ENCODE assay signal across 14 cellular contexts in genomic region chr16:46844771-46845170, GRCh38.
"Had no signal": no experiment of that assay in that cellular context is flagged by ENCODE, and none has a peak within 500 bp of the region (broad histone marks: within the 10 kb centered on the region; RNA-seq: fewer than 3 reads in every experiment).

No MANE protein-coding gene starts in this region.

- H3K27ac ChIP-seq: neutrophil, parathyroid adenoma had no signal

- H3K36me3 Mint-ChIP-seq: activated naive CD8-positive, alpha-beta T cell treated with anti-CD3 and anti-CD28 coated beads, Interleukin-2, amount 10 ng/mL, durations not matched to agents 7 days and 5 days; natural killer cell had no signal

- DNase-seq: activated CD4-positive, alpha-beta T cell treated with anti-CD3 and anti-CD28 coated beads, Interleukin-2, amount 10 ng/mL, durations not matched to agents 24 days and 14 days; activated CD8-positive, alpha-beta T cell treated with anti-CD3 and anti-CD28 coated beads for 36 hours; activated naive CD4-positive, alpha-beta T cell treated with Interleukin-2 at 50 U/mL for 16 hours; activated naive CD8-positive, alpha-beta T cell treated with anti-CD3 and anti-CD28 coated beads, Interleukin-2, amount 10 ng/mL, durations not matched to agents 7 days and 5 days; activated T-cell treated with anti-CD3 and anti-CD28 coated beads, Interleukin-2, amount 50 U/mL, for 24 hours; cortex of kidney; mesenchymal stem cell; natural killer cell; stimulated activated CD8-positive, alpha-beta memory T cell treated with anti-CD3 and anti-CD28 coated beads, Interleukin-4, amount 100 ng/mL, for 48 hours; stimulated activated naive CD4-positive, alpha-beta T cell had no signal

- H3K27ac Mint-ChIP-seq: activated CD4-positive, alpha-beta T cell treated with anti-CD3 and anti-CD28 coated beads, Interleukin-2, amount 10 ng/mL, durations not matched to agents 24 days and 14 days; activated CD8-positive, alpha-beta T cell treated with anti-CD3 and anti-CD28 coated beads for 36 hours; activated naive CD8-positive, alpha-beta T cell treated with anti-CD3 and anti-CD28 coated beads, Interleukin-2, amount 10 ng/mL, durations not matched to agents 7 days and 5 days; activated T-cell treated with anti-CD3 and anti-CD28 coated beads, Interleukin-2, amount 50 U/mL, for 24 hours; activated T-helper 2 cell treated with anti-CD3 and anti-CD28 coated beads, Interferon-gamma antibody, Interleukin-2, Interleukin-4, amounts not matched to agents 10 μg/mL and 5 μg/mL and 100 μg/mL, durations not matched to agents 14 hours and 24 hours and 36 hours; natural killer cell had no signal

- H2AFZ ChIP-seq: parathyroid adenoma had no signal

- H3K9me3 ChIP-seq: neutrophil had no signal

- H3K4me1 Mint-ChIP-seq: activated CD4-positive, alpha-beta T cell treated with anti-CD3 and anti-CD28 coated beads, Interleukin-2, amount 10 ng/mL, durations not matched to agents 24 days and 14 days; activated naive CD8-positive, alpha-beta T cell treated with anti-CD3 and anti-CD28 coated beads, Interleukin-2, amount 10 ng/mL, durations not matched to agents 7 days and 5 days; natural killer cell had no signal

- H3K4me1 ChIP-seq: parathyroid adenoma had no signal

- H3K4me3 Mint-ChIP-seq: activated CD4-positive, alpha-beta T cell treated with anti-CD3 and anti-CD28 coated beads, Interleukin-2, amount 10 ng/mL, durations not matched to agents 24 days and 14 days; activated CD8-positive, alpha-beta T cell treated with anti-CD3 and anti-CD28 coated beads for 36 hours; activated naive CD8-positive, alpha-beta T cell treated with anti-CD3 and anti-CD28 coated beads, Interleukin-2, amount 10 ng/mL, durations not matched to agents 7 days and 5 days; activated T-cell treated with anti-CD3 and anti-CD28 coated beads, Interleukin-2, amount 50 U/mL, for 24 hours; natural killer cell had no signal

- H3K9me3 Mint-ChIP-seq: activated CD4-positive, alpha-beta T cell treated with anti-CD3 and anti-CD28 coated beads, Interleukin-2, amount 10 ng/mL, durations not matched to agents 24 days and 14 days; activated CD8-positive, alpha-beta T cell treated with anti-CD3 and anti-CD28 coated beads for 36 hours; activated naive CD8-positive, alpha-beta T cell treated with anti-CD3 and anti-CD28 coated beads, Interleukin-2, amount 10 ng/mL, durations not matched to agents 7 days and 5 days; natural killer cell had no signal

- H3K36me3 ChIP-seq: neutrophil had no signal

- H3K9ac ChIP-seq: parathyroid adenoma had no signal

- H3K79me2 ChIP-seq: parathyroid adenoma had no signal

- ATAC-seq: activated CD8-positive, alpha-beta T cell treated with anti-CD3 and anti-CD28 coated beads for 36 hours; natural killer cell; sciatic nerve had no signal
